2 cellular contexts compared by ENCODE assay signal in the genomic region with DNA sequence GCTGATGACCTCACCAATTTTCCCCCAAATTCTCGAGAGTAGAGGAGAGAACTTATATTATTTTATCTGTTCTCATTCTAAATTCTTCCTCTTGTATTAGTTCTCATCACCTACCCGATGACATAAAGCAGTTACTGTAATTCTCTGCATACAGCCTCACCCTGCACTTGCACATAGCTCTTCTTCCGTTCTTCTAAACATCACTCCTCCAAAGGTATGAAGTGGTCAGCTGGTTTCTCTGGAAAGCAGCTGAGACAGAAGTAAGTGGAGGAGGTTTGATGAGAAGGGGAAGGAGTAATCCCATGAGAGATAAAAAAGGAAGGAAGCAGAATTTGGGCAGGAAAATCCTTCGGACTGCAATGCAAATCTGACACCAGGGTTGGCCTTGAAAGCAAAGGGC.
TF ChIP-seq lines count a peak whose summit lies in the region.

No MANE protein-coding gene starts in this region.

TF ChIP-seq in liver, 16 proteins besides CTCF, POLR2A, EP300 and RAD21:
- TF ChIP-seq JUND (IDR thresholded peaks at IDR 0.05) (no peak), GABPA (IDR thresholded peaks at IDR 0.05 in 1 of 2, conservative IDR thresholded peaks at IDR 0.05 in 1 of 2) (no peak), TAF1 (conservative IDR thresholded peaks at IDR 0.05) (no peak), SP1 (IDR thresholded peaks at IDR 0.05) (no peak), HNF4G (IDR thresholded peaks at IDR 0.05) (no peak), FOXA2 (IDR thresholded peaks at IDR 0.05) (no peak), NR2F2 (IDR thresholded peaks at IDR 0.05) (no peak), HNF4A (conservative IDR thresholded peaks at IDR 0.05) (no peak), EGR1 (IDR thresholded peaks at IDR 0.05; ENCODE audit: low read depth in 2 of 2) (no peak), YY1 (IDR thresholded peaks at IDR 0.05) (no peak)
- TF ChIP-seq, protein P1, sequence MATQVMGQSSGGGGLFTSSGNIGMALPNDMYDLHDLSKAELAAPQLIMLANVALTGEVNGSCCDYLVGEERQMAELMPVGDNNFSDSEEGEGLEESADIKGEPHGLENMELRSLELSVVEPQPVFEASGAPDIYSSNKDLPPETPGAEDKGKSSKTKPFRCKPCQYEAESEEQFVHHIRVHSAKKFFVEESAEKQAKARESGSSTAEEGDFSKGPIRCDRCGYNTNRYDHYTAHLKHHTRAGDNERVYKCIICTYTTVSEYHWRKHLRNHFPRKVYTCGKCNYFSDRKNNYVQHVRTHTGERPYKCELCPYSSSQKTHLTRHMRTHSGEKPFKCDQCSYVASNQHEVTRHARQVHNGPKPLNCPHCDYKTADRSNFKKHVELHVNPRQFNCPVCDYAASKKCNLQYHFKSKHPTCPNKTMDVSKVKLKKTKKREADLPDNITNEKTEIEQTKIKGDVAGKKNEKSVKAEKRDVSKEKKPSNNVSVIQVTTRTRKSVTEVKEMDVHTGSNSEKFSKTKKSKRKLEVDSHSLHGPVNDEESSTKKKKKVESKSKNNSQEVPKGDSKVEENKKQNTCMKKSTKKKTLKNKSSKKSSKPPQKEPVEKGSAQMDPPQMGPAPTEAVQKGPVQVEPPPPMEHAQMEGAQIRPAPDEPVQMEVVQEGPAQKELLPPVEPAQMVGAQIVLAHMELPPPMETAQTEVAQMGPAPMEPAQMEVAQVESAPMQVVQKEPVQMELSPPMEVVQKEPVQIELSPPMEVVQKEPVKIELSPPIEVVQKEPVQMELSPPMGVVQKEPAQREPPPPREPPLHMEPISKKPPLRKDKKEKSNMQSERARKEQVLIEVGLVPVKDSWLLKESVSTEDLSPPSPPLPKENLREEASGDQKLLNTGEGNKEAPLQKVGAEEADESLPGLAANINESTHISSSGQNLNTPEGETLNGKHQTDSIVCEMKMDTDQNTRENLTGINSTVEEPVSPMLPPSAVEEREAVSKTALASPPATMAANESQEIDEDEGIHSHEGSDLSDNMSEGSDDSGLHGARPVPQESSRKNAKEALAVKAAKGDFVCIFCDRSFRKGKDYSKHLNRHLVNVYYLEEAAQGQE (IDR thresholded peaks at IDR 0.05), result no peak
- TF ChIP-seq, protein P2, sequence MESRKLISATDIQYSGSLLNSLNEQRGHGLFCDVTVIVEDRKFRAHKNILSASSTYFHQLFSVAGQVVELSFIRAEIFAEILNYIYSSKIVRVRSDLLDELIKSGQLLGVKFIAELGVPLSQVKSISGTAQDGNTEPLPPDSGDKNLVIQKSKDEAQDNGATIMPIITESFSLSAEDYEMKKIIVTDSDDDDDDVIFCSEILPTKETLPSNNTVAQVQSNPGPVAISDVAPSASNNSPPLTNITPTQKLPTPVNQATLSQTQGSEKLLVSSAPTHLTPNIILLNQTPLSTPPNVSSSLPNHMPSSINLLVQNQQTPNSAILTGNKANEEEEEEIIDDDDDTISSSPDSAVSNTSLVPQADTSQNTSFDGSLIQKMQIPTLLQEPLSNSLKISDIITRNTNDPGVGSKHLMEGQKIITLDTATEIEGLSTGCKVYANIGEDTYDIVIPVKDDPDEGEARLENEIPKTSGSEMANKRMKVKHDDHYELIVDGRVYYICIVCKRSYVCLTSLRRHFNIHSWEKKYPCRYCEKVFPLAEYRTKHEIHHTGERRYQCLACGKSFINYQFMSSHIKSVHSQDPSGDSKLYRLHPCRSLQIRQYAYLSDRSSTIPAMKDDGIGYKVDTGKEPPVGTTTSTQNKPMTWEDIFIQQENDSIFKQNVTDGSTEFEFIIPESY (IDR thresholded peaks at IDR 0.05), result no peak
- TF ChIP-seq, protein P3, sequence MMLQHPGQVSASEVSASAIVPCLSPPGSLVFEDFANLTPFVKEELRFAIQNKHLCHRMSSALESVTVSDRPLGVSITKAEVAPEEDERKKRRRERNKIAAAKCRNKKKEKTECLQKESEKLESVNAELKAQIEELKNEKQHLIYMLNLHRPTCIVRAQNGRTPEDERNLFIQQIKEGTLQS (IDR thresholded peaks at IDR 0.05), result no peak
TF ChIP-seq in liver: peak in this region for 0.

TF ChIP-seq in HepG2, 621 proteins besides CTCF, POLR2A, EP300 and RAD21:
- no peak for TF ChIP-seq KLF13 (CRISPR knock-in tag; IDR thresholded peaks at IDR 0.05)
